Comparison of ENCODE assay signal across 11 cellular contexts in genomic region chr4:175671491-175671934, GRCh38.
DNase-seq lines count a peak whose midpoint lies in the region; ATAC-seq and TF ChIP-seq lines count a peak whose summit lies in the region.
"Had no signal": no experiment of that assay in that cellular context is flagged by ENCODE, and none has a peak within 500 bp of the region (broad histone marks: within the 10 kb centered on the region; RNA-seq: fewer than 3 reads in every experiment).

No MANE protein-coding gene starts in this region.

- H3K36me3 ChIP-seq in MG63 = no peaks in the 10 kb centered on the region

- no peak overlapping the region for H3K27ac ChIP-seq in coronary artery

- H3K9me3 ChIP-seq in MG63 = no peaks in the 10 kb centered on the region

- H3K4me3 ChIP-seq in MG63 = peak overlapping the region; percentile 36
- H3K4me3 ChIP-seq in coronary artery = peak overlapping the region; percentile 42

- TF ChIP-seq CTCF in coronary artery (IDR thresholded peaks at IDR 0.05) = no peak

- H3K27me3 ChIP-seq in MG63 = peaks cover 18% of the 10 kb centered on the region

- peak; percentile 24 for DNase-seq in D341Med (ENCODE audit: low spot score)
- DNase-seq in MG63 = peak; percentile 71
- no peak for DNase-seq in coronary artery (ENCODE audit: low spot score)
- DNase-seq in nucleus accumbens (lab: John Stamatoyannopoulos, UW) = peak in 38 of 56 donors; percentile 5 to 79 (median 38)
- no peak for DNase-seq in posterior vena cava (ENCODE audit: low spot score)
- DNase-seq: CD8-positive, alpha-beta T cell; NCI-H524; stimulated activated CD4-positive, alpha-beta T cell treated with anti-CD3 and anti-CD28 coated beads, Interleukin-4, amount 100 ng/mL, for 24 hours had no signal

- ATAC-seq in GM21737 (IDR thresholded peaks at IDR 0.05; ENCODE audit: unreplicated experiment) = no peak
- no peak for ATAC-seq in HG03139 (IDR thresholded peaks at IDR 0.05; ENCODE audit: unreplicated experiment)
- no peak for ATAC-seq in HG03095 (IDR thresholded peaks at IDR 0.05; ENCODE audit: unreplicated experiment)
- ATAC-seq: CD8-positive, alpha-beta T cell had no signal

- intact Hi-C loops in posterior vena cava (cut with DNase I) = no loop called here

Comparison
In these comparisons a context has a peak if more than half of its experiments do, and no peak if none do; other contexts are left out.
1. DNase-seq: peak in D341Med (single experiment), MG63 (single experiment) and nucleus accumbens (38 of 56); none in coronary artery (single experiment) and posterior vena cava (single experiment).